1 cellular context compared by ENCODE assay signal in genomic region chr17:19377602-19378415, GRCh38.
TF ChIP-seq lines count a peak whose summit lies in the region.

No MANE protein-coding gene starts in this region.

TF ChIP-seq in K562, 482 proteins besides CTCF, POLR2A, EP300 and RAD21 (continued from another document and continues in another):
- TF ChIP-seq RERE (CRISPR knock-in tag; IDR thresholded peaks at IDR 0.05; ENCODE audit: borderline replicate concordance) (no peak), ETV1 (tag; conservative IDR thresholded peaks at IDR 0.05; ENCODE audit: low read depth) (peak; percentile 71), CBFA2T3 (IDR thresholded peaks at IDR 0.05) (no peak), NCOR1 (IDR thresholded peaks at IDR 0.05) (no peak), SMAD1 (IDR thresholded peaks at IDR 0.05; ENCODE audit: low read depth, low read length, partially characterized antibody) (no peak), PPARD (CRISPR knock-in tag; IDR thresholded peaks at IDR 0.05) (no peak), RBBP5 (IDR thresholded peaks at IDR 0.05; ENCODE audit: borderline replicate concordance, insufficient read depth, low read length, poor library complexity, severe bottlenecking) (peak; percentile 65), ZNF140 (CRISPR knock-in tag; IDR thresholded peaks at IDR 0.05) (no peak), RBFOX2 (IDR thresholded peaks at IDR 0.05; ENCODE audit: low read depth, low read length) (peak; percentile 88), SMARCB1 (IDR thresholded peaks at IDR 0.05; ENCODE audit: insufficient read length, low read depth) (no peak), PHB2 (IDR thresholded peaks at IDR 0.05; ENCODE audit: low read depth) (no peak), SRF (CRISPR knock-in tag; IDR thresholded peaks at IDR 0.05) (no peak), HLTF (IDR thresholded peaks at IDR 0.05) (no peak), SAFB (IDR thresholded peaks at IDR 0.05; ENCODE audit: borderline replicate concordance, low read depth, low read length) (no peak), ZNF79 (CRISPR knock-in tag; IDR thresholded peaks at IDR 0.05; ENCODE audit: low read depth) (no peak), YY1 (IDR thresholded peaks at IDR 0.05; ENCODE audit: borderline replicate concordance in 1 of 3, control insufficient read depth in 1 of 3, extremely low read depth in 1 of 3, insufficient read depth in 3 of 3, insufficient read length in 1 of 3, insufficient replicate concordance in 2 of 3, low read depth in 1 of 3, low read length in 2 of 3) (peak; percentile 8 to 92 (median 84)), FOXP4 (CRISPR knock-in tag; IDR thresholded peaks at IDR 0.05; ENCODE audit: borderline replicate concordance) (no peak), PHF21A (IDR thresholded peaks at IDR 0.05; ENCODE audit: borderline replicate concordance, low read depth) (no peak), TCFL5 (CRISPR knock-in tag; conservative IDR thresholded peaks at IDR 0.05) (no peak), HNRNPUL1 (IDR thresholded peaks at IDR 0.05; ENCODE audit: low read length) (no peak), MCM2 (IDR thresholded peaks at IDR 0.05; ENCODE audit: low read depth) (no peak), KAT7 (CRISPR knock-in tag; IDR thresholded peaks at IDR 0.05; ENCODE audit: borderline replicate concordance) (no peak), RNF2 (IDR thresholded peaks at IDR 0.05) (no peak), SP2 (IDR thresholded peaks at IDR 0.05; ENCODE audit: extremely low read depth, low read depth, low read length, poor library complexity, severe bottlenecking) (peak; percentile 93), NRF1 (conservative IDR thresholded peaks at IDR 0.05 in 1 of 2, IDR thresholded peaks at IDR 0.05 in 1 of 2) (peak; percentile 98 to 99), CREB1 (IDR thresholded peaks at IDR 0.05) (no peak), CREB1 (CRISPR knock-in tag; IDR thresholded peaks at IDR 0.05) (peak; percentile 56), POLR2AphosphoS2 (IDR thresholded peaks at IDR 0.05; ENCODE audit: low read length) (no peak), BCLAF1 (IDR thresholded peaks at IDR 0.05; ENCODE audit: borderline replicate concordance in 1 of 2, control insufficient read depth in 1 of 2, low read depth in 2 of 2, low read length in 1 of 2) (0 out of 4 replicates have a peak, but pooled peaks of 1 of the 2 experiments have one; percentile 48), NBN (IDR thresholded peaks at IDR 0.05; ENCODE audit: low read depth) (no peak), KDM1A (IDR thresholded peaks at IDR 0.05) (no peak), MEIS2 (IDR thresholded peaks at IDR 0.05; ENCODE audit: partially characterized antibody) (peak; percentile 80), SFPQ (IDR thresholded peaks at IDR 0.05; ENCODE audit: low read depth, low read length) (no peak), ZNF3 (CRISPR knock-in tag; IDR thresholded peaks at IDR 0.05) (no peak), NEUROD1 (IDR thresholded peaks at IDR 0.05; ENCODE audit: borderline replicate concordance, low read depth, low read length, partially characterized antibody) (no peak), ESRRA (IDR thresholded peaks at IDR 0.05; ENCODE audit: borderline replicate concordance, low read depth) (peak; percentile 58; the same call in 1 of the 2 replicates), POLR2B (IDR thresholded peaks at IDR 0.05; ENCODE audit: low read depth, partially characterized antibody) (peak; percentile 50), ZBTB1 (CRISPR knock-in tag; IDR thresholded peaks at IDR 0.05; ENCODE audit: borderline replicate concordance, low read depth) (no peak), SAP30 (IDR thresholded peaks at IDR 0.05; ENCODE audit: borderline replicate concordance, insufficient read depth, low read depth, low read length, poor library complexity, severe bottlenecking) (no peak), RB1 (IDR thresholded peaks at IDR 0.05; ENCODE audit: low read depth) (no peak; the same call in 1 of the 2 replicates), DIDO1 (tag; IDR thresholded peaks at IDR 0.05; ENCODE audit: low read depth) (no peak), EZH2 (IDR thresholded peaks at IDR 0.05; ENCODE audit: borderline replicate concordance, low read depth, low read length) (no peak), SMARCC2 (IDR thresholded peaks at IDR 0.05; ENCODE audit: low read depth) (no peak)
- TF ChIP-seq, protein P1, sequence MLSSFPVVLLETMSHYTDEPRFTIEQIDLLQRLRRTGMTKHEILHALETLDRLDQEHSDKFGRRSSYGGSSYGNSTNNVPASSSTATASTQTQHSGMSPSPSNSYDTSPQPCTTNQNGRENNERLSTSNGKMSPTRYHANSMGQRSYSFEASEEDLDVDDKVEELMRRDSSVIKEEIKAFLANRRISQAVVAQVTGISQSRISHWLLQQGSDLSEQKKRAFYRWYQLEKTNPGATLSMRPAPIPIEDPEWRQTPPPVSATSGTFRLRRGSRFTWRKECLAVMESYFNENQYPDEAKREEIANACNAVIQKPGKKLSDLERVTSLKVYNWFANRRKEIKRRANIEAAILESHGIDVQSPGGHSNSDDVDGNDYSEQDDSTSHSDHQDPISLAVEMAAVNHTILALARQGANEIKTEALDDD (IDR thresholded peaks at IDR 0.05), result no peak
- TF ChIP-seq, protein P2, sequence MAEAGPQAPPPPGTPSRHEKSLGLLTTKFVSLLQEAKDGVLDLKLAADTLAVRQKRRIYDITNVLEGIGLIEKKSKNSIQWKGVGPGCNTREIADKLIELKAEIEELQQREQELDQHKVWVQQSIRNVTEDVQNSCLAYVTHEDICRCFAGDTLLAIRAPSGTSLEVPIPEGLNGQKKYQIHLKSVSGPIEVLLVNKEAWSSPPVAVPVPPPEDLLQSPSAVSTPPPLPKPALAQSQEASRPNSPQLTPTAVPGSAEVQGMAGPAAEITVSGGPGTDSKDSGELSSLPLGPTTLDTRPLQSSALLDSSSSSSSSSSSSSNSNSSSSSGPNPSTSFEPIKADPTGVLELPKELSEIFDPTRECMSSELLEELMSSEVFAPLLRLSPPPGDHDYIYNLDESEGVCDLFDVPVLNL (CRISPR knock-in tag; IDR thresholded peaks at IDR 0.05; ENCODE audit: low read depth), result no peak
- TF ChIP-seq, protein P3, sequence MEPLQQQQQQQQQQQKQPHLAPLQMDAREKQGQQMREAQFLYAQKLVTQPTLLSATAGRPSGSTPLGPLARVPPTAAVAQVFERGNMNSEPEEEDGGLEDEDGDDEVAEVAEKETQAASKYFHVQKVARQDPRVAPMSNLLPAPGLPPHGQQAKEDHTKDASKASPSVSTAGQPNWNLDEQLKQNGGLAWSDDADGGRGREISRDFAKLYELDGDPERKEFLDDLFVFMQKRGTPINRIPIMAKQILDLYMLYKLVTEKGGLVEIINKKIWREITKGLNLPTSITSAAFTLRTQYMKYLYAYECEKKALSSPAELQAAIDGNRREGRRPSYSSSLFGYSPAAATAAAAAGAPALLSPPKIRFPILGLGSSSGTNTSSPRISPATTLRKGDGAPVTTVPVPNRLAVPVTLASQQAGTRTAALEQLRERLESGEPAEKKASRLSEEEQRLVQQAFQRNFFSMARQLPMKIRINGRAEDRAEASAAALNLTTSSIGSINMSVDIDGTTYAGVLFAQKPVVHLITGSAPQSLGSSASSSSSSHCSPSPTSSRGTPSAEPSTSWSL (CRISPR knock-in tag; IDR thresholded peaks at IDR 0.05; ENCODE audit: borderline replicate concordance), result no peak
- TF ChIP-seq, protein P4, sequence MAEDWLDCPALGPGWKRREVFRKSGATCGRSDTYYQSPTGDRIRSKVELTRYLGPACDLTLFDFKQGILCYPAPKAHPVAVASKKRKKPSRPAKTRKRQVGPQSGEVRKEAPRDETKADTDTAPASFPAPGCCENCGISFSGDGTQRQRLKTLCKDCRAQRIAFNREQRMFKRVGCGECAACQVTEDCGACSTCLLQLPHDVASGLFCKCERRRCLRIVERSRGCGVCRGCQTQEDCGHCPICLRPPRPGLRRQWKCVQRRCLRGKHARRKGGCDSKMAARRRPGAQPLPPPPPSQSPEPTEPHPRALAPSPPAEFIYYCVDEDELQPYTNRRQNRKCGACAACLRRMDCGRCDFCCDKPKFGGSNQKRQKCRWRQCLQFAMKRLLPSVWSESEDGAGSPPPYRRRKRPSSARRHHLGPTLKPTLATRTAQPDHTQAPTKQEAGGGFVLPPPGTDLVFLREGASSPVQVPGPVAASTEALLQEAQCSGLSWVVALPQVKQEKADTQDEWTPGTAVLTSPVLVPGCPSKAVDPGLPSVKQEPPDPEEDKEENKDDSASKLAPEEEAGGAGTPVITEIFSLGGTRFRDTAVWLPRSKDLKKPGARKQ (CRISPR knock-in tag; IDR thresholded peaks at IDR 0.05), result no peak
- TF ChIP-seq, protein P5, sequence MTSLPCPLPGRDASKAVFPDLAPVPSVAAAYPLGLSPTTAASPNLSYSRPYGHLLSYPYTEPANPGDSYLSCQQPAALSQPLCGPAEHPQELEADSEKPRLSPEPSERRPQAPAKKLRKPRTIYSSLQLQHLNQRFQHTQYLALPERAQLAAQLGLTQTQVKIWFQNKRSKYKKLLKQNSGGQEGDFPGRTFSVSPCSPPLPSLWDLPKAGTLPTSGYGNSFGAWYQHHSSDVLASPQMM (CRISPR knock-in tag; IDR thresholded peaks at IDR 0.05), result no peak
